22 cellular contexts compared by ENCODE assay signal in genomic region chr7:83732305-83732704, GRCh38.
DNase-seq lines count a peak whose midpoint lies in the region; FAIRE-seq and TF ChIP-seq lines count a peak whose summit lies in the region.
"Had no signal": no experiment of that assay in that cellular context is flagged by ENCODE, and none has a peak within 500 bp of the region (broad histone marks: within the 10 kb centered on the region; RNA-seq: fewer than 3 reads in every experiment).

No MANE protein-coding gene starts in this region.

- TF ChIP-seq CTCF in astrocyte of the spinal cord (IDR thresholded peaks at IDR 0.05; ENCODE audit: low read depth, low read length) (no peak), esophagus squamous epithelium (IDR thresholded peaks at IDR 0.05) (no peak)

- FAIRE-seq in GM12891 (lab: Jason Lieb, UNC) = no peak
- FAIRE-seq: A204.1, HepG2 had no signal

- H3K4me3 ChIP-seq in astrocyte of the spinal cord (ENCODE audit: low read depth, low read length) = no peak overlapping the region
- no peak overlapping the region for H3K4me3 ChIP-seq in esophagus squamous epithelium
- H3K4me3 ChIP-seq: breast epithelium, GM23338, transverse colon had no signal

- H3K27ac ChIP-seq in esophagus squamous epithelium = no peak overlapping the region
- H3K27ac ChIP-seq: breast epithelium, transverse colon had no signal

- TF ChIP-seq POLR2A in GM12891 (IDR thresholded peaks at IDR 0.05; ENCODE audit: low read depth, low read length) (no peak), esophagus squamous epithelium (IDR thresholded peaks at IDR 0.05) (no peak)

- no peaks in the 10 kb centered on the region for H3K4me1 ChIP-seq in esophagus squamous epithelium
- H3K4me1 ChIP-seq: breast epithelium, transverse colon had no signal

- no peaks in the 10 kb centered on the region for H3K27me3 ChIP-seq in esophagus squamous epithelium
- H3K27me3 ChIP-seq: breast epithelium, transverse colon had no signal

- no peaks in the 10 kb centered on the region for H3K36me3 ChIP-seq in esophagus squamous epithelium
- H3K36me3 ChIP-seq: breast epithelium, transverse colon had no signal

- H3K9me3 ChIP-seq in esophagus squamous epithelium = no peaks in the 10 kb centered on the region
- H3K9me3 ChIP-seq: breast epithelium, transverse colon had no signal

- 70 to 73% methylated on average over 3 of the region's 3 CpGs for WGBS in esophagus squamous epithelium, 2 donors

- intact Hi-C loops in esophagus squamous epithelium (cut with DNase I) = no loop called here

- in situ Hi-C loops in astrocyte of the spinal cord (cut with HindIII; ENCODE audit: low sequenced_read_pairs) = no loop called here

- DNase-seq in NCI-H345 (lab: John Stamatoyannopoulos, UW) (peak; percentile 10), NCI-H345 treated with DMSO at 0.1 percent for 48 hours (lab: John Stamatoyannopoulos, UW; ENCODE audit: unreplicated experiment) (no peak), NCI-H2107 treated with DMSO at 0.1 percent for 48 hours (lab: John Stamatoyannopoulos, UW; ENCODE audit: unreplicated experiment) (peak; percentile 94), astrocyte of the spinal cord (ENCODE audit: low read depth, low spot score) (peak; percentile 63), renal cortical epithelial cell (ENCODE audit: low read depth) (peak; percentile 3), NCI-H1105 (lab: John Stamatoyannopoulos, UW) (no peak), GM12891 (ENCODE audit: insufficient read length, low spot score) (no peak), esophagus squamous epithelium (lab: John Stamatoyannopoulos, UW) (no peak)
- DNase-seq: activated CD4-positive, alpha-beta memory T cell treated with anti-CD3 and anti-CD28 coated beads, Interleukin-2, amount 10 ng/mL, durations not matched to agents 7 days and 5 days; activated naive CD4-positive, alpha-beta T cell treated with anti-CD3 and anti-CD28 coated beads, Interleukin-2, amount 10 ng/mL, durations not matched to agents 7 days and 5 days; activated T-cell treated with anti-CD3 and anti-CD28 coated beads, Interleukin-2, amount 50 U/mL, for 1 hour; C1 segment of cervical spinal cord; left ventricle myocardium superior; occipital lobe; right cardiac atrium; stimulated activated naive B cell treated with anti-CD40 and anti-IgM and Interleukin-4, amounts not matched to agents 10 μg/mL and 1 μg/mL and 100 μg/mL, for 72 hours; T-helper 1 cell; transverse colon had no signal

TF ChIP-seq in GM12891, 5 proteins besides CTCF, POLR2A, EP300 and RAD21:
- TF ChIP-seq POU2F2 (IDR thresholded peaks at IDR 0.05; ENCODE audit: low read depth, low read length) = no peak
- TF ChIP-seq POLR2AphosphoS5 (IDR thresholded peaks at IDR 0.05; ENCODE audit: low read depth, low read length) = no peak
- TF ChIP-seq SPI1 (IDR thresholded peaks at IDR 0.05; ENCODE audit: low read depth, low read length) = no peak
- no peak for TF ChIP-seq PAX5 (IDR thresholded peaks at IDR 0.05; ENCODE audit: insufficient read depth, low read length, severe bottlenecking)
- TF ChIP-seq TAF1 (IDR thresholded peaks at IDR 0.05; ENCODE audit: low read depth, low read length) = no peak

Comparison
In these comparisons a context has a peak if more than half of its experiments do, and no peak if none do; other contexts are left out.
1. DNase-seq: peak in NCI-H345 (single experiment), NCI-H2107 treated with DMSO at 0.1 percent for 48 hours (single experiment), astrocyte of the spinal cord (single experiment) and renal cortical epithelial cell (single experiment); none in NCI-H345 treated with DMSO at 0.1 percent for 48 hours (single experiment), NCI-H1105 (single experiment), GM12891 (single experiment) and esophagus squamous epithelium (single experiment).